8 cellular contexts compared by ENCODE assay signal in the genomic region with DNA sequence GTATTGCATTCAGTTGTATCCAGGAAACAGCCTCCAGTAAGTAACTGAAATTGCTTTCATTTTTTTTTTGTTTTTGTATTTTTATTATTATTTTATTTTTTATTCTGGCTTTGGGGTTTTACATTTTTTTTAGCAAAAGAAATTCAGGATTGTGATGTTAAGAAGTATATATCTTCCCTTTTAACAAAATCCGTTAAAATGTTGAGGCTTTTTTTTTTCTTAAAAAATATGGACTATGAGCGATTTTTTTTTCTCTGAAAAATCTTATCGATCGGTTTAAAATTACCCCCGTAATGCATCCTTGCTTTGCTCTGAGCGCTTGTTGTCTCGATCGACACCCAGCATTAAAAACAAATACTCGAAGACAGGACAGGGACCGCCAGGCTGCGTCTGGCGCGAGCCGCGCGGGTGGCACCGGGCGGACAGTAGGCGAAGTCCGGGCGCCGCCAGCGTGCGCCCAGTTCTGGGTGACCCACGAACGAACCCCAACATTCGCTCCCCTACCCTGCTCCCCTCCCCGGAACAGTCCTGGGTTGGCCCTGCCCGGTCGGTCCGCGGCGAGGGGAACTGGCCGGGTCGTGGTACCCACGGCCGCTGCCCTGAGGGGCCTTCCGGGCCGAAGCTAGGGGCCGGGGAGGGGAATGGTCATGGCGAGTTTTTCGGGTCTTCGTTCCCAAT. TPM values are rescaled to one million over a fixed set of nuclear protein-coding genes. Genes with fewer than 3 reads are reported as not detected.
A peak's percentile ranks its signal among the peaks of the same experiment; 100 is the strongest.
DNase-seq lines count a peak whose midpoint lies in the region; ATAC-seq and TF ChIP-seq lines count a peak whose summit lies in the region.

No MANE protein-coding gene starts in this region.

- H3K9me3 ChIP-seq in parathyroid adenoma (ENCODE audit: control insufficient read depth, low read length), result no peaks in the 10 kb centered on the region
- no peaks in the 10 kb centered on the region for H3K9me3 ChIP-seq in CD8-positive, alpha-beta T cell (ENCODE audit: low read length)

- peaks cover 32% of the 10 kb centered on the region for H3K4me1 Mint-ChIP-seq in CD8-positive, alpha-beta T cell (ENCODE audit: low read depth)

- CTCF ChIA-PET in CD8-positive, alpha-beta T cell (lab: Charles Lee), result interaction anchor here (0.6 to 1.0 kb wide), 3 partner anchors 16 to 1653 kb away, joined by 3 read pairs; no protein-coding TSS in a partner anchor

- peaks cover 53% of the 10 kb centered on the region for H3K27me3 Mint-ChIP-seq in CD8-positive, alpha-beta T cell (ENCODE audit: low read depth)

- H3K9me3 Mint-ChIP-seq in CD8-positive, alpha-beta T cell, result no peaks in the 10 kb centered on the region

- H3K27ac ChIP-seq in parathyroid adenoma, result peak overlapping the region; percentile 93
- no peak overlapping the region for H3K27ac ChIP-seq in CD8-positive, alpha-beta T cell (ENCODE audit: low read depth, low read length)

- intact Hi-C loops in CD8-positive, alpha-beta T cell (cut with DNase I, micrococcal nuclease), result loop anchor here (5.0 to 10.0 kb wide), 4 partner anchors 87 to 1583 kb away; a partner anchor contains a TSS

- peak; percentile 29 for DNase-seq in EL
- DNase-seq in NCI-H526 treated with DMSO at 0.1 percent for 48 hours (lab: John Stamatoyannopoulos, UW), result peak; percentile 69
- DNase-seq in epithelial cell of proximal tubule (ENCODE audit: low read depth), result no peak
- no peak for DNase-seq in CD8-positive, alpha-beta T cell

- H3K4me2 ChIP-seq in parathyroid adenoma (ENCODE audit: low read length), result peak overlapping the region; percentile 81

- no peaks in the 10 kb centered on the region for H3K36me3 ChIP-seq in parathyroid adenoma (ENCODE audit: control insufficient read depth, insufficient read depth, low read length)
- H3K36me3 ChIP-seq in CD8-positive, alpha-beta T cell (ENCODE audit: insufficient read depth, low read length), result no peaks in the 10 kb centered on the region

- peak overlapping the region; percentile 75 for H2AFZ ChIP-seq in parathyroid adenoma

- H3K9ac ChIP-seq in parathyroid adenoma, result peak overlapping the region; percentile 93

- H3K4me1 ChIP-seq in parathyroid adenoma, result peaks cover 19% of the 10 kb centered on the region
- peaks cover 60% of the 10 kb centered on the region for H3K4me1 ChIP-seq in CD8-positive, alpha-beta T cell (ENCODE audit: insufficient read depth, low read length)

- H3K4me3 Mint-ChIP-seq in CD8-positive, alpha-beta T cell, result no peak overlapping the region

- POLR2A ChIA-PET in CD8-positive, alpha-beta T cell (lab: Charles Lee), result interaction anchor here (0.9 to 1.5 kb wide), 3 partner anchors 9 to 41 kb away, joined by 3 to 4 read pairs (median 4); no protein-coding TSS in a partner anchor

- H3K27ac Mint-ChIP-seq in CD8-positive, alpha-beta T cell, result no peak overlapping the region

- H3K4me3 ChIP-seq in epithelial cell of proximal tubule (ENCODE audit: low read depth, low read length) (peak overlapping the region; percentile 68), parathyroid adenoma (ENCODE audit: low read depth, low read length) (peak overlapping the region; percentile 81)
- no peak overlapping the region for H3K4me3 ChIP-seq in CD8-positive, alpha-beta T cell (ENCODE audit: low read depth, low read length)

- peaks cover 2% of the 10 kb centered on the region for H3K36me3 Mint-ChIP-seq in CD8-positive, alpha-beta T cell

- no peaks in the 10 kb centered on the region for H3K27me3 ChIP-seq in parathyroid adenoma (ENCODE audit: control insufficient read depth, insufficient read depth, low read length)
- H3K27me3 ChIP-seq in CD8-positive, alpha-beta T cell (ENCODE audit: insufficient read depth, low read length), result peaks cover 77% of the 10 kb centered on the region

- H3K79me2 ChIP-seq in parathyroid adenoma, result peaks cover 19% of the 10 kb centered on the region

- ATAC-seq in GM18909 (IDR thresholded peaks at IDR 0.05; ENCODE audit: poor library complexity, unreplicated experiment), result no peak
- ATAC-seq in CD8-positive, alpha-beta T cell, result no peak
- ATAC-seq in HG02678 (IDR thresholded peaks at IDR 0.05; ENCODE audit: unreplicated experiment), result no peak
- no peak for ATAC-seq in HG03108 (IDR thresholded peaks at IDR 0.05; ENCODE audit: unreplicated experiment)

- TF ChIP-seq CTCF in epithelial cell of proximal tubule (conservative IDR thresholded peaks at IDR 0.05; ENCODE audit: low read depth, low read length) (no peak), parathyroid adenoma (IDR thresholded peaks at IDR 0.05) (no peak)
- TF ChIP-seq CTCF in CD8-positive, alpha-beta T cell (IDR thresholded peaks at IDR 0.05), result no peak

RNA-seq across cellular contexts. Expression of a gene that starts 0.5 kb away (rescaled TPM):
- 4.8 and 6.2 TPM in 2 replicates for total RNA-seq in epithelial cell of proximal tubule
- total RNA-seq in CD8-positive, alpha-beta T cell, result under 1 TPM; 0.08 to 0.24 TPM

Comparison
In these comparisons a context has a peak if more than half of its experiments do, and no peak if none do; other contexts are left out.
1. DNase-seq: peak in EL (single experiment) and NCI-H526 treated with DMSO at 0.1 percent for 48 hours (single experiment); none in epithelial cell of proximal tubule (single experiment) and CD8-positive, alpha-beta T cell (0 of 7).